In the genomic region with DNA sequence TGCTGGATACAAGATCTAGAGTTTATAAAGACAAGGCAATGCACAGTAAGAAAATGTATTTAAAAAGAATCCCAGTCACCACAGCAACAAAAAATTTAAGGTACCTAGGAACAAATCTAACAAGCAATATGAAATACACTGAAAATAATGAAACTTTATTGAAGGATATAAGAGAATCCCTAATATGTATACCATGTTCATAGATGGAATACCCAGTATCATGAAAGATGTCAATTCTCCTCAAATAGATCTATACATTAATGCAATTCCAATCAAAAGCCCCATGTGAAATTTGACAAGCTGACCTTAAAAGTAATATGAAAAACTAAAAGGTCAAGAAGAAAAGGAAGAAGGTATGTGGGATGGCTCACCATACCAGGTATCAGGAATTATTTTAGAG, we compare ENCODE assay signal across 36 cellular contexts.
"Had no signal": no experiment of that assay in that cellular context is flagged by ENCODE, and none has a peak within 500 bp of the region (broad histone marks: within the 10 kb centered on the region; RNA-seq: fewer than 3 reads in every experiment).

No MANE protein-coding gene starts in this region.

- H3K27me3 ChIP-seq: MG63 had no signal

- H3K9me3 ChIP-seq: MG63 had no signal

- DNase-seq: Kasumi-1, MG63, MM.1S, MV-4-11, NCI-H1048, NCI-H1092, NCI-H1092 treated with DMSO at 0.1 percent for 48 hours, NCI-H1105, NCI-H1105 treated with DMSO at 0.1 percent for 48 hours, NCI-H1417, NCI-H1417 treated with DMSO at 0.1 percent for 48 hours, NCI-H1436, NCI-H1436 treated with DMSO at 0.1 percent for 48 hours, NCI-H146, NCI-H1694, NCI-H1694 treated with DMSO at 0.1 percent for 48 hours, NCI-H187, NCI-H187 treated with DMSO at 0.1 percent for 48 hours, NCI-H1930, NCI-H2029, NCI-H2029 treated with DMSO at 0.1 percent for 48 hours, NCI-H2081, NCI-H2081 treated with DMSO at 0.1 percent for 48 hours, NCI-H2107, NCI-H2171, NCI-H2171 treated with DMSO at 0.1 percent for 48 hours, NCI-H2227 treated with DMSO at 0.1 percent for 48 hours, NCI-H226, NCI-H345, NCI-H446, NCI-H446 treated with DMSO at 0.1 percent for 48 hours, NCI-H510A, NCI-H510A treated with DMSO at 0.1 percent for 48 hours, NCI-H524, NCI-H524 treated with DMSO at 0.1 percent for 48 hours, NCI-H526 had no signal

- H3K4me3 ChIP-seq: MG63 had no signal
